ENCODE assay signal across 6 cellular contexts in genomic region chr5:120831646-120832045, GRCh38.
DNase-seq lines count a peak whose midpoint lies in the region; ATAC-seq, FAIRE-seq and TF ChIP-seq lines count a peak whose summit lies in the region.
"Not testable (repeated sequence)": the region's sequence is repeated elsewhere in the genome, so short reads cannot be mapped to it uniquely, and the experiment has no call there.

No MANE protein-coding gene starts in this region.

- H3K18ac ChIP-seq in H1 (ENCODE audit: extremely low read depth, low read length), result not testable (repeated sequence)

- H2BK12ac ChIP-seq in H1 (ENCODE audit: low read depth, low read length), result peak overlapping the region; percentile 84; the same call in 1 of the 2 replicates

- not testable (repeated sequence) for H3K23me2 ChIP-seq in H1 (ENCODE audit: low read depth, low read length)

- H3K4me1 ChIP-seq in GM23338 (ENCODE audit: insufficient read depth), result peaks cover 12% of the 10 kb centered on the region
- H3K4me1 ChIP-seq in HUES6 (ENCODE audit: control insufficient read depth, insufficient read depth, low read length); H1 (replicated peaks in 1 of 4; ENCODE audit: control insufficient read depth in 3 of 4, insufficient read depth in 4 of 4, low read length in 3 of 4); iPS-15b (ENCODE audit: control insufficient read depth, insufficient read depth, low read length); neural progenitor cell: not testable (repeated sequence)

- H3K9me2 ChIP-seq in GM23338 (ENCODE audit: insufficient read depth), result not testable (repeated sequence)

- not testable (repeated sequence) for H3K27me3 ChIP-seq in GM23338 (ENCODE audit: insufficient read depth); HUES6 (ENCODE audit: control insufficient read depth, insufficient read depth, low read length); H1 (replicated peaks in 1 of 4; ENCODE audit: control insufficient read depth in 3 of 4, extremely low read depth in 1 of 4, insufficient read depth in 3 of 4, low read length in 3 of 4); iPS-15b (ENCODE audit: control insufficient read depth, insufficient read depth, low read length); neural progenitor cell

- not testable (repeated sequence) for H3K4me3 Mint-ChIP-seq in GM23338, neural progenitor cell

- H3K4ac ChIP-seq in H1 (replicated peaks; ENCODE audit: insufficient read length, low read depth, low read length), result not testable (repeated sequence)

- peaks cover 12% of the 10 kb centered on the region for H3K4me1 Mint-ChIP-seq in GM23338
- not testable (repeated sequence) for H3K4me1 Mint-ChIP-seq in neural progenitor cell

- H2BK5ac ChIP-seq in H1 (ENCODE audit: low read depth, low read length), result peak overlapping the region; percentile 93; the same call in 1 of the 2 replicates

- not testable (repeated sequence) for H3K36me3 Mint-ChIP-seq in GM23338 (ENCODE audit: low read depth); neural progenitor cell

- not testable (repeated sequence) for TF ChIP-seq CTCF in GM23338 (conservative IDR thresholded peaks at IDR 0.05; ENCODE audit: low read depth in 2 of 2); H1 (IDR thresholded peaks at IDR 0.05; ENCODE audit: control extremely low read depth in 1 of 3, insufficient read depth in 1 of 3, low read depth in 1 of 3, low read length in 3 of 3); neural progenitor cell (IDR thresholded peaks at IDR 0.05)

- not testable (repeated sequence) for H3K27me3 Mint-ChIP-seq in GM23338 (ENCODE audit: insufficient read depth, low read depth, poor library complexity); neural progenitor cell (ENCODE audit: insufficient read depth, low read depth)

- H3F3A ChIP-seq in GM23338 (replicated peaks; ENCODE audit: low read depth); neural progenitor cell (ENCODE audit: low read depth): not testable (repeated sequence)

- not testable (repeated sequence) for H2AK5ac ChIP-seq in H1 (ENCODE audit: low read depth, low read length)

- H2BK20ac ChIP-seq in H1 (ENCODE audit: low read length), result not testable (repeated sequence)

- H3K79me2 ChIP-seq in GM23338 (replicated peaks; ENCODE audit: insufficient read depth); H1 (ENCODE audit: control insufficient read depth in 1 of 2, insufficient read depth in 2 of 2, low read length in 2 of 2); neural progenitor cell (ENCODE audit: low read depth): not testable (repeated sequence)

- H2AFZ ChIP-seq in GM23338 (0 out of 2 replicates have a peak overlapping the region, but pooled peaks have one; percentile 1), H1 (ENCODE audit: low read length) (peak overlapping the region; percentile 82; the same call in 1 of the 2 replicates)
- H2AFZ ChIP-seq in neural progenitor cell (replicated peaks), result not testable (repeated sequence)

- H3K9ac ChIP-seq in HUES6 (ENCODE audit: low read length) (peak overlapping the region; percentile 74), H1 (replicated peaks in 1 of 4; ENCODE audit: extremely low read depth in 1 of 4, low read depth in 3 of 4, low read length in 3 of 4) (peak overlapping the region in 2 of 4 experiments; percentile 13 to 43; a peak in 2 of 7 replicates)
- not testable (repeated sequence) for H3K9ac ChIP-seq in iPS-15b (ENCODE audit: low read depth, low read length); neural progenitor cell

- not testable (repeated sequence) for H3K56ac ChIP-seq in H1 (replicated peaks; ENCODE audit: insufficient read length, low read depth, low read length)

- ATAC-seq in GM23338, result not testable (repeated sequence)

- not testable (repeated sequence) for H3K23ac ChIP-seq in H1 (ENCODE audit: insufficient read length)

- peaks cover 13% of the 10 kb centered on the region for H3K9me3 Mint-ChIP-seq in GM23338
- not testable (repeated sequence) for H3K9me3 Mint-ChIP-seq in neural progenitor cell

- DNase-seq in DMS53 (lab: John Stamatoyannopoulos, UW), result peak; percentile 40
- peak; percentile 69 for DNase-seq in GM23338 (ENCODE audit: low spot score)
- DNase-seq in H1 (ENCODE audit: low read depth in 1 of 2, low spot score in 2 of 2), result peak in 1 of 2 experiments; percentile 80
- peak; percentile 24 for DNase-seq in neural progenitor cell (ENCODE audit: low spot score)

- CTCF ChIA-PET in H1 (lab: Charles Lee; ENCODE audit: partially characterized antibody), result interaction anchor here (0.7 to 2.0 kb wide), 3 partner anchors 11 to 14 kb away, joined by 3 to 7 read pairs (median 5); no protein-coding TSS in a partner anchor

- POLR2A ChIA-PET in H1 (lab: Charles Lee; ENCODE audit: partially characterized antibody), result interaction anchor here (1.3 kb wide), 1 partner anchor 18 kb away, joined by 3 read pairs; no protein-coding TSS in a partner anchor

- H4K91ac ChIP-seq in H1 (replicated peaks; ENCODE audit: insufficient read length, low read length), result not testable (repeated sequence)

- H3K4me2 ChIP-seq in GM23338 (peak overlapping the region; percentile 33; the same call in 1 of the 2 replicates), H1 (ENCODE audit: insufficient read depth in 1 of 2, low read depth in 2 of 2, low read length in 2 of 2) (peak overlapping the region; percentile 33 to 60; a peak in 3 of 4 replicates)
- not testable (repeated sequence) for H3K4me2 ChIP-seq in neural progenitor cell

- not testable (repeated sequence) for H3K9me3 ChIP-seq in HUES6 (ENCODE audit: control insufficient read depth, insufficient read depth, low read depth, low read length); H1 (ENCODE audit: insufficient read depth in 2 of 2, low read depth in 1 of 2, low read length in 1 of 2); iPS-15b (ENCODE audit: control insufficient read depth, insufficient read depth, low read length); neural progenitor cell (ENCODE audit: low read depth)

- H3K79me1 ChIP-seq in H1 (ENCODE audit: low read depth, low read length), result not testable (repeated sequence)

- not testable (repeated sequence) for H4K5ac ChIP-seq in H1 (ENCODE audit: insufficient read length, low read depth, low read length)

- TF ChIP-seq RAD21 in H1 (IDR thresholded peaks at IDR 0.05 in 1 of 2, conservative IDR thresholded peaks at IDR 0.05 in 1 of 2; ENCODE audit: low read depth in 2 of 2, low read length in 2 of 2), result 0 out of 4 replicates have a peak, but pooled peaks of 1 of the 2 experiments have one; percentile 1

- 58% methylated on average over 12 of the region's 13 CpGs; no CpG with 5 or more reads in 1 of the 2 experiments for WGBS in H1 (ENCODE audit: extremely low coverage in 1 of 2, insufficient coverage in 1 of 2, insufficient read length in 1 of 2, insufficient replicate concordance in 2 of 2, low coverage in 1 of 2, low lambda C conversion rate in 2 of 2, missing lambda C conversion rate in 1 of 2), 2 experiments

- not testable (repeated sequence) for H3K14ac ChIP-seq in H1 (ENCODE audit: insufficient read length)

- not testable (repeated sequence) for H2BK120ac ChIP-seq in H1 (replicated peaks; ENCODE audit: low read depth, low read length)

- not testable (repeated sequence) for H3K4me3 ChIP-seq in GM23338; H1 (ENCODE audit: extremely low read depth in 1 of 4, insufficient read depth in 2 of 4, low read depth in 3 of 4, low read length in 4 of 4); neural progenitor cell
- H3K4me3 ChIP-seq in HUES6 (ENCODE audit: low read depth, low read length) (peak overlapping the region; percentile 44), iPS-15b (ENCODE audit: low read depth, low read length) (peak overlapping the region; percentile 32)

- not testable (repeated sequence) for TF ChIP-seq POLR2A in H1 (IDR thresholded peaks at IDR 0.05; ENCODE audit: control extremely low read depth in 1 of 2, low read depth in 2 of 2, low read length in 2 of 2)

- not testable (repeated sequence) for TF ChIP-seq EP300 in H1 (IDR thresholded peaks at IDR 0.05; ENCODE audit: borderline replicate concordance in 1 of 2, low read depth in 2 of 2, low read length in 2 of 2)

- H3K36me3 ChIP-seq in GM23338 (ENCODE audit: insufficient read depth); HUES6 (ENCODE audit: control insufficient read depth, insufficient read depth, low read length); H1 (ENCODE audit: control insufficient read depth in 2 of 4, insufficient read depth in 4 of 4, low read length in 3 of 4); iPS-15b (ENCODE audit: control insufficient read depth, insufficient read depth, low read length); neural progenitor cell: not testable (repeated sequence)

- FAIRE-seq in H1 (lab: Jason Lieb, UNC), result not testable (repeated sequence)

- H4K20me1 ChIP-seq in GM23338 (replicated peaks; ENCODE audit: insufficient read depth); H1 (replicated peaks in 1 of 2; ENCODE audit: control insufficient read depth in 1 of 2, insufficient read depth in 2 of 2, low read length in 2 of 2); neural progenitor cell (ENCODE audit: low read depth): not testable (repeated sequence)

- H3K27ac ChIP-seq in GM23338 (ENCODE audit: low read depth); HUES6 (ENCODE audit: low read depth, low read length); H1 (ENCODE audit: low read depth, low read length); neural progenitor cell: not testable (repeated sequence)

- H2BK15ac ChIP-seq in H1 (ENCODE audit: low read length), result not testable (repeated sequence)

- H4K8ac ChIP-seq in H1 (ENCODE audit: extremely low read depth, insufficient read depth, low read length), result not testable (repeated sequence)

- H3K27ac Mint-ChIP-seq in GM23338, neural progenitor cell: not testable (repeated sequence)

TF ChIP-seq in GM23338, 12 proteins besides CTCF, POLR2A, EP300 and RAD21:
- TF ChIP-seq POLR2AphosphoS5 (IDR thresholded peaks at IDR 0.05; ENCODE audit: low read depth), result 0 out of 2 replicates have a peak, but pooled peaks have one; percentile 19

TF ChIP-seq in H1, 55 proteins besides CTCF, POLR2A, EP300 and RAD21 (continues in another document):
- TF ChIP-seq RBBP5 (IDR thresholded peaks at IDR 0.05; ENCODE audit: borderline replicate concordance, low read depth, low read length) (peak; percentile 35; the same call in 1 of the 2 replicates), YY1 (IDR thresholded peaks at IDR 0.05; ENCODE audit: low read depth, low read length) (0 out of 2 replicates have a peak, but pooled peaks have one; percentile 3), ASH2L (IDR thresholded peaks at IDR 0.05; ENCODE audit: low read length) (peak; percentile 55)
